ENCODE assay signal across 21 cellular contexts in the genomic region with DNA sequence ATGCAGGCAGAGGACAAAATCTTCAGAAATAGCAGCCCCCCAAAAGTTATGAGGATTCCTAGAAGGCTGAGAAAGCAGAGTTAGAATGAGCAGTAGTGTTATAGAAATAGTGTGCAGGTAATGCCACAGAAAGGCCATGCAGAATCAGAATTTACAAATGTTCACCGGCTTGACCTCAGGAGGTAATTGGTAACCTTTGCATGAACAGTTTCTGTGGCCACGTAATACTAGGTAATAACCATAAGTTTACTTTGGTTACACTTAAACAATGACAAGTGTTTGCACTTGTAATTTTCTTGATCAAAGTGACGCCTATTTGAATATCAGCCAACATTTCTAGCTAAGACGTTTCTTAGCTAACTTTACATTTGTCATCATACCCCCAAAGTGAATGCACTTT.
"Had no signal": no experiment of that assay in that cellular context is flagged by ENCODE, and none has a peak within 500 bp of the region (broad histone marks: within the 10 kb centered on the region; RNA-seq: fewer than 3 reads in every experiment).

No MANE protein-coding gene starts in this region.

- H3K9me3 ChIP-seq: esophagus squamous epithelium, gastroesophageal sphincter, left ventricle myocardium inferior, ovary, stomach, uterus had no signal

- H3K27ac ChIP-seq: esophagus squamous epithelium, gastroesophageal sphincter, left ventricle myocardium inferior, neural progenitor cell, ovary, stomach, uterus had no signal

- H3K4me3 ChIP-seq: esophagus squamous epithelium, gastroesophageal sphincter, left ventricle myocardium inferior, lung, neural progenitor cell, ovary, stomach, uterus had no signal

- ATAC-seq: effector memory CD8-positive, alpha-beta T cell; gastroesophageal sphincter; natural killer cell treated with Interleukin-12 subunit alpha and Interleukin-12 subunit beta and Interleukin-15 and Interleukin-18, amount 100 ng/mL, for 72 hours; right cardiac atrium had no signal

- H3K4me1 ChIP-seq: esophagus squamous epithelium, gastroesophageal sphincter, left ventricle myocardium inferior, stomach, uterus had no signal

- H3K36me3 ChIP-seq: esophagus squamous epithelium, gastroesophageal sphincter, left ventricle myocardium inferior, neural progenitor cell, ovary, stomach, uterus had no signal

- H3K27me3 ChIP-seq: esophagus squamous epithelium, gastroesophageal sphincter, neural progenitor cell, ovary, stomach, uterus had no signal

- DNase-seq: effector memory CD8-positive, alpha-beta T cell; esophagus squamous epithelium; foreskin fibroblast; glutamatergic neuron; islet precursor cell; left ventricle myocardium inferior; mesenchymal stem cell; midbrain; nucleus accumbens; ovary; right cardiac atrium; small intestine; stimulated activated CD4-positive, alpha-beta T cell treated with anti-CD3 and anti-CD28 coated beads, Interleukin-12 subunit alpha, Interleukin-12 subunit beta, amount 100 ng/mL, for 4 hours; stimulated activated naive CD4-positive, alpha-beta T cell; stomach; substantia nigra; uterus had no signal
